ENCODE assay signal across 8 cellular contexts in genomic region chr12:50110762-50111416, GRCh38. TPM values are rescaled to one million over a fixed set of nuclear protein-coding genes. Genes with fewer than 3 reads are reported as not detected.
DNase-seq lines count a peak whose midpoint lies in the region; ATAC-seq and TF ChIP-seq lines count a peak whose summit lies in the region.

No MANE protein-coding gene starts in this region.

- H3K9me3 ChIP-seq in BLaER1 (no peaks in the 10 kb centered on the region), PC-3 (ENCODE audit: low read length) (no peaks in the 10 kb centered on the region), mesenchymal stem cell (ENCODE audit: control insufficient read depth, low read length) (no peaks in the 10 kb centered on the region)

- peak overlapping the region; percentile 88 for H3K27ac Mint-ChIP-seq in type B pancreatic cell

- no peaks in the 10 kb centered on the region for H3K9me2 ChIP-seq in PC-3 (replicated peaks; ENCODE audit: low read length)

- peak overlapping the region; percentile 7 to 40 for H2BK12ac ChIP-seq in mesenchymal stem cell (ENCODE audit: low read length in 2 of 2)

- peaks cover 34% of the 10 kb centered on the region for H3K79me2 ChIP-seq in PC-3 (ENCODE audit: low read length)

- peak overlapping the region; percentile 59 to 89 for H3K4ac ChIP-seq in mesenchymal stem cell (ENCODE audit: low read depth in 1 of 2, low read length in 2 of 2)

- H3K36me3 ChIP-seq in BLaER1 (peaks cover 17% of the 10 kb centered on the region), PC-3 (ENCODE audit: low read depth, low read length) (no peaks in the 10 kb centered on the region), mesenchymal stem cell (ENCODE audit: control insufficient read depth in 1 of 2, insufficient read depth in 2 of 2, low read depth in 1 of 2, low read length in 2 of 2) (peaks cover 4 to 9% of the 10 kb centered on the region in 2 experiments)

- no peaks in the 10 kb centered on the region for H3K79me1 ChIP-seq in mesenchymal stem cell (replicated peaks; ENCODE audit: low read length, poor library complexity, severe bottlenecking)

- peak overlapping the region; percentile 100 for H4K8ac ChIP-seq in mesenchymal stem cell (ENCODE audit: low read length)

- H3K23ac ChIP-seq in mesenchymal stem cell (ENCODE audit: low read length in 2 of 2), result no peak overlapping the region

- H3K9me3 Mint-ChIP-seq in type B pancreatic cell, result no peaks in the 10 kb centered on the region

- H4K20me1 ChIP-seq in BLaER1 (peaks cover 32% of the 10 kb centered on the region), PC-3 (ENCODE audit: low read length) (0 out of 2 replicates have a peak, but pooled peaks cover 5% of the 10 kb centered on the region)

- H3K4me1 Mint-ChIP-seq in type B pancreatic cell (ENCODE audit: unreplicated experiment), result peaks cover 39% of the 10 kb centered on the region

- peaks cover 3% of the 10 kb centered on the region for H3K36me3 Mint-ChIP-seq in type B pancreatic cell

- peak overlapping the region; percentile 80 for H2AK5ac ChIP-seq in mesenchymal stem cell (ENCODE audit: low read length, severe bottlenecking)

- intact Hi-C loops in PC-3 (cut with micrococcal nuclease), result loop anchor here (5.0 kb wide), 1 partner anchor 34 kb away; no protein-coding TSS in a partner anchor

- H2BK120ac ChIP-seq in mesenchymal stem cell (ENCODE audit: low read depth, low read length), result peak overlapping the region; percentile 49

- H3K27ac ChIP-seq in BLaER1 (peak overlapping the region; percentile 88), PC-3 (ENCODE audit: low read length) (no peak overlapping the region), mesenchymal stem cell (ENCODE audit: low read length, poor library complexity, severe bottlenecking) (peak overlapping the region; percentile 69)

- BruUV-seq in PC-3 (replicated peaks; lab: Mats Ljungman, UMichigan), result no TSS peak

- no peak for ATAC-seq in PC-3
- no peak for ATAC-seq in GM19395 (IDR thresholded peaks at IDR 0.05; ENCODE audit: unreplicated experiment)

- TF ChIP-seq POLR2A in GM18526 (IDR thresholded peaks at IDR 0.05; ENCODE audit: extremely low read depth, insufficient read length), result peak; percentile 63

- H3K4me1 ChIP-seq in BLaER1 (peaks cover 63% of the 10 kb centered on the region), PC-3 (ENCODE audit: insufficient read depth, low read length) (peaks cover 14% of the 10 kb centered on the region; the same call in 1 of the 2 replicates), mesenchymal stem cell (ENCODE audit: control insufficient read depth, insufficient read depth, low read depth, low read length) (peaks cover 34% of the 10 kb centered on the region)

- H2BK15ac ChIP-seq in mesenchymal stem cell (ENCODE audit: low read depth, poor library complexity, severe bottlenecking), result no peak overlapping the region

- POLR2A ChIA-PET in PC-3 (lab: Charles Lee; ENCODE audit: unreplicated experiment), result interaction anchor here (0.6 kb wide), 3 partner anchors 56 to 427 kb away, joined by 3 to 4 read pairs (median 3); partner anchors contain the start of gene CERS5

- H3K18ac ChIP-seq in mesenchymal stem cell (ENCODE audit: low read depth in 1 of 2, low read length in 2 of 2), result peak overlapping the region; percentile 82 to 90

- H3K4me3 ChIP-seq in BLaER1 (peak overlapping the region; percentile 99), PC-3 (ENCODE audit: low read length) (no peak overlapping the region), mesenchymal stem cell (ENCODE audit: insufficient read depth in 1 of 2, low read depth in 1 of 2, low read length in 2 of 2) (peak overlapping the region in 1 of 2 experiments; percentile 46)

- peak overlapping the region; percentile 46 for H2BK5ac ChIP-seq in mesenchymal stem cell (ENCODE audit: low read depth, low read length, poor library complexity, severe bottlenecking)

- TF ChIP-seq CTCF in PC-3 (conservative IDR thresholded peaks at IDR 0.05; ENCODE audit: low read depth, low read length) (no peak), type B pancreatic cell (conservative IDR thresholded peaks at IDR 0.05) (no peak)

- CTCF ChIA-PET in PC-3 (lab: Charles Lee), result interaction anchor here (0.6 to 1.8 kb wide), 7 partner anchors 15 to 345 kb away, joined by 3 to 22 read pairs (median 4); no protein-coding TSS in a partner anchor

- 50% methylated on average over 12 of the region's 12 CpGs for WGBS in mesenchymal stem cell

- H3K27me3 Mint-ChIP-seq in type B pancreatic cell, result no peaks in the 10 kb centered on the region

- peak overlapping the region; percentile 100 for H3K4me3 Mint-ChIP-seq in type B pancreatic cell

- peak overlapping the region in 1 of 2 experiments; percentile 61 for H3K14ac ChIP-seq in mesenchymal stem cell (ENCODE audit: low read length in 2 of 2)

- no peaks in the 10 kb centered on the region for H3F3A ChIP-seq in PC-3 (ENCODE audit: low read length, unreplicated experiment)

- H4K91ac ChIP-seq in mesenchymal stem cell (ENCODE audit: low read length), result peak overlapping the region; percentile 71

- DNase-seq in PC-3, result peak; percentile 22
- peak; percentile 75 for DNase-seq in ecto neural progenitor cell (ENCODE audit: low spot score)
- DNase-seq in mesenchymal stem cell, result peak; percentile 58
- no peak for DNase-seq in type B pancreatic cell (ENCODE audit: extremely low spot score, unreplicated experiment)
- DNase-seq in NOMO-1 treated with DMSO at 0.1 percent for 48 hours (lab: John Stamatoyannopoulos, UW; ENCODE audit: unreplicated experiment), result no peak

- H3K9ac ChIP-seq in BLaER1 (peak overlapping the region; percentile 79), PC-3 (ENCODE audit: low read length) (no peak overlapping the region), mesenchymal stem cell (ENCODE audit: low read length) (peak overlapping the region; percentile 68)

- H2AFZ ChIP-seq in PC-3 (ENCODE audit: low read length) (peak overlapping the region; percentile 48; the same call in 1 of the 2 replicates), mesenchymal stem cell (ENCODE audit: low read depth, low read length) (peak overlapping the region; percentile 42)

- no peaks in the 10 kb centered on the region for H3K27me3 ChIP-seq in BLaER1
- H3K27me3 ChIP-seq in PC-3 (ENCODE audit: low read length), result no peaks in the 10 kb centered on the region
- H3K27me3 ChIP-seq in mesenchymal stem cell (ENCODE audit: control insufficient read depth in 1 of 2, insufficient read depth in 1 of 2, low read length in 2 of 2), result no peaks in the 10 kb centered on the region

- H3K4me2 ChIP-seq in BLaER1, result peak overlapping the region; percentile 94
- H3K4me2 ChIP-seq in PC-3 (ENCODE audit: low read length), result 0 out of 2 replicates have a peak overlapping the region, but pooled peaks have one; percentile 46
- H3K4me2 ChIP-seq in mesenchymal stem cell (ENCODE audit: low read length, poor library complexity, severe bottlenecking), result peak overlapping the region; percentile 87

RNA-seq across cellular contexts. Expression of gene COX14, which starts 1.1 kb away (rescaled TPM):
- total RNA-seq in PC-3 (2014; rRNA removed) (75.7 and 84.7 TPM in 2 replicates), type B pancreatic cell (ENCODE audit: low replicate concordance) (42.6 and 55.2 TPM in 2 replicates)
- polyA plus RNA-seq in mesenchymal stem cell (2013, experiment 1 of 2), result 143 TPM
- 147 TPM for polyA plus RNA-seq in mesenchymal stem cell (2013, experiment 2 of 2)

RNA-seq across cellular contexts. Expression of gene GPD1, which starts 7.1 kb away (rescaled TPM):
- total RNA-seq in PC-3 (2014; rRNA removed), result 0.11 and 0.40 TPM in 2 replicates
- not detected for polyA plus RNA-seq in mesenchymal stem cell (2013, experiment 1 of 2)
- polyA plus RNA-seq in mesenchymal stem cell (2013, experiment 2 of 2), result not detected
- 9.0 and 12.5 TPM in 2 replicates for total RNA-seq in type B pancreatic cell (ENCODE audit: low replicate concordance)

RNA-seq across cellular contexts. Expression of gene SMARCD1, which starts 25.7 kb away (rescaled TPM):
- total RNA-seq in PC-3 (2014; rRNA removed) (105 and 109 TPM in 2 replicates), type B pancreatic cell (ENCODE audit: low replicate concordance) (55.0 and 100 TPM in 2 replicates)
- 38.9 TPM for polyA plus RNA-seq in mesenchymal stem cell (2013, experiment 1 of 2)
- polyA plus RNA-seq in mesenchymal stem cell (2013, experiment 2 of 2), result 37.6 TPM

RNA-seq across cellular contexts. Expression of gene ASIC1, which starts 53.5 kb away (rescaled TPM):
- 6.0 and 6.3 TPM in 2 replicates for total RNA-seq in PC-3 (2014; rRNA removed)
- polyA plus RNA-seq in mesenchymal stem cell (2013, experiment 1 of 2), result 6.4 TPM
- polyA plus RNA-seq in mesenchymal stem cell (2013, experiment 2 of 2), result 6.0 TPM
- total RNA-seq in type B pancreatic cell (ENCODE audit: low replicate concordance), result 5.5 and 18.1 TPM in 2 replicates

RNA-seq across cellular contexts. Expression of gene CERS5, which starts 56.3 kb away (rescaled TPM):
- total RNA-seq in PC-3 (2014; rRNA removed) (24.9 and 29.7 TPM in 2 replicates), type B pancreatic cell (ENCODE audit: low replicate concordance) (32.5 and 59.7 TPM in 2 replicates)
- polyA plus RNA-seq in mesenchymal stem cell (2013, experiment 1 of 2), result 41.5 TPM
- 44.3 TPM for polyA plus RNA-seq in mesenchymal stem cell (2013, experiment 2 of 2)

Comparison
In these comparisons a context has a peak if more than half of its experiments do, and no peak if none do; other contexts are left out.
1. DNase-seq: peak in PC-3 (single experiment), ecto neural progenitor cell (single experiment) and mesenchymal stem cell (single experiment); none in type B pancreatic cell (single experiment) and NOMO-1 treated with DMSO at 0.1 percent for 48 hours (single experiment).
2. Peak in every context shown above with its lines, with median percentiles within 50 percentile points of each other: H3K4me2 ChIP-seq.